In the genomic region with DNA sequence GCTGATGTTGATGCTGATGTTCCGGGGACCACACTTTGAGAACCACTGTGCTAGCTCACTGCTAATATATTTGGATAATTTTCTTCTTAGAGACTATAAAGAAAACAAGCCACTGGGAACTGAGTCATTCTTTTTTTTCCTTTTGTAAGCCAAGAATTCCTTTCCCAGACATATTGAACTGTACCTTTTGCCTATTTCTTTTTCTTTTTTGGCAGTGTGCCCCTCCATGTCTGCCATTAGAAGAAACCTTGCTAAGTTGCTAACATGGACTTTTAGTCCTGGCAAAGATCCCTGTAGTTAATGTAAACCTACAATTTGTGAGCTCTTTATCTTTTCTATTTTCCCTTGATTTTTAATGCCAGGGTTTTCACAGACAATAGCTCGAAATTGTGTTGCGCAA, we compare ENCODE assay signal across 1 cellular context.
TF ChIP-seq lines count a peak whose summit lies in the region.

No MANE protein-coding gene starts in this region.

TF ChIP-seq in IMR-90, 13 proteins besides CTCF, POLR2A, EP300 and RAD21:
- TF ChIP-seq RCOR1 (IDR thresholded peaks at IDR 0.05; ENCODE audit: insufficient replicate concordance, low read length) = no peak
- no peak for TF ChIP-seq CEBPB (IDR thresholded peaks at IDR 0.05; ENCODE audit: low read depth, low read length)
- TF ChIP-seq MAFK (IDR thresholded peaks at IDR 0.05; ENCODE audit: low read depth, low read length) = no peak
- TF ChIP-seq RFX5 (IDR thresholded peaks at IDR 0.05; ENCODE audit: low read depth, low read length) = no peak
- no peak for TF ChIP-seq MXI1 (IDR thresholded peaks at IDR 0.05; ENCODE audit: borderline replicate concordance, low read depth, low read length)
- no peak for TF ChIP-seq BHLHE40 (IDR thresholded peaks at IDR 0.05; ENCODE audit: low read depth, low read length)
- no peak for TF ChIP-seq MAZ (IDR thresholded peaks at IDR 0.05; ENCODE audit: borderline replicate concordance, low read depth, low read length)
- TF ChIP-seq, protein P1, sequence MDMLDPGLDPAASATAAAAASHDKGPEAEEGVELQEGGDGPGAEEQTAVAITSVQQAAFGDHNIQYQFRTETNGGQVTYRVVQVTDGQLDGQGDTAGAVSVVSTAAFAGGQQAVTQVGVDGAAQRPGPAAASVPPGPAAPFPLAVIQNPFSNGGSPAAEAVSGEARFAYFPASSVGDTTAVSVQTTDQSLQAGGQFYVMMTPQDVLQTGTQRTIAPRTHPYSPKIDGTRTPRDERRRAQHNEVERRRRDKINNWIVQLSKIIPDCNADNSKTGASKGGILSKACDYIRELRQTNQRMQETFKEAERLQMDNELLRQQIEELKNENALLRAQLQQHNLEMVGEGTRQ (IDR thresholded peaks at IDR 0.05; ENCODE audit: low read depth, low read length) = no peak
- TF ChIP-seq NFE2L2 (IDR thresholded peaks at IDR 0.05; ENCODE audit: low read depth, low read length) = no peak
- TF ChIP-seq FOS (IDR thresholded peaks at IDR 0.05; ENCODE audit: low read depth, low read length) = no peak
- no peak for TF ChIP-seq CHD1 (IDR thresholded peaks at IDR 0.05; ENCODE audit: low read depth, low read length)
- no peak for TF ChIP-seq SMC3 (IDR thresholded peaks at IDR 0.05; ENCODE audit: low read depth, low read length)
